ENCODE assay signal across 7 cellular contexts in the genomic region with DNA sequence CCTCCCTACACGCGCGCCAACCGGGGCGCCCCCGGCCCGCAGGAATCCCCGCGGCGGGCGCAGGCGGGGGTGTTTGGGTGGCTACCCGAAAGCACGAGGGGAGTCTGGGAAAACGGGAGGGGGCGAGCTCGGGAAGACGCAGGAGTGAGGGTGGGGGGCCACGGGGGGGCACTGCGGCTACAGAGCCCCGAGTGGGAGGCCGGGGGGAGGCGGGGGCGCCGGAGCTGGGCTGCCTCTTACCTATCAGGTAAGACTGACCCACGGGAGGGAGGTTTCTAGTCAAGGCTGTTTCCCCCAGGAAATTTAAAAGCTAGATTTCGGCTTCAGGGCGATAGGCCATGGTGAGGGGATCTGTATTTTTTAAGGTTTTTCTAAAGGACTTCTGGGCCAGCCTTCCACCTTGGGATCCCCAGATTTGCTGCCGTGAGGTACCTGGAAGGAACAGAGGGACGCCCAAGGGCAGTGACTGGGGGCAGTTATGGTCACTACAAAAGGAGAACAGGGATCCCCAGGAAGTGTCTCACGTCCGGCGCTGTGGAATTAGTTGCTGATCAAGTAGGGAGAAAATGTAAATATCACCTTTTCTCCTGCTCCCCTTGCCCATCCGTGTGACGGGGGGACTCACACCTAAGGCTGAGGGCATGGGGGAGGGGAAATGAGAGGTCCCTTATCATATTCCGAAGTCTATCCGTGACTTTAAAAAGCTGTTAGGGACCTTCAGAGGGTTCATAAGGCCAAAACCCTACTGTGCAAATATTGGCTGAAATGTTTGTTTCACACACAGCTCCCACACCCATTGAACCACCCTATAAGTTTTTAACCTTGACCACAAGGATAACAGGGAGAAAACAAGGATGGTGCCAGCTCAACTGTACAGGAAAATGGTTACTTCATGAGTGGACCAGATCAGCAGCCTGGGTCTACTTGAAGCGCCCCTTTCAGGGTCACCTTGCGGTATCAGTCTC. TPM values are rescaled to one million over a fixed set of nuclear protein-coding genes. Genes with fewer than 3 reads are reported as not detected.
DNase-seq lines count a peak whose midpoint lies in the region; ATAC-seq and TF ChIP-seq lines count a peak whose summit lies in the region.

No MANE protein-coding gene starts in this region.

- intact Hi-C loops in thyroid gland (cut with DNase I): loop anchor here (5.0 to 10.0 kb wide), 4 partner anchors 155 to 1128 kb away; no protein-coding TSS in a partner anchor

- DNase-seq in GM13976 (ENCODE audit: low spot score) (peak; percentile 16), NT2/D1 (ENCODE audit: low read depth, low spot score) (no peak), lung (ENCODE audit: low spot score) (peak; percentile 29), thyroid gland (peak in 1 of 2 donors; percentile 83)

- TF ChIP-seq POLR2A in thyroid gland (IDR thresholded peaks at IDR 0.05): no peak

- H3K27me3 ChIP-seq in NT2/D1 (ENCODE audit: insufficient read depth, insufficient read length): no peaks in the 10 kb centered on the region
- no peaks in the 10 kb centered on the region for H3K27me3 ChIP-seq in lung (ENCODE audit: control insufficient read depth, insufficient read depth)
- no peaks in the 10 kb centered on the region for H3K27me3 ChIP-seq in thyroid gland

- H3K9me3 ChIP-seq in NT2/D1 (ENCODE audit: insufficient read depth, low read length) (peaks cover 12% of the 10 kb centered on the region; the same call in 1 of the 2 replicates), lung (ENCODE audit: control insufficient read depth in 2 of 2, insufficient read depth in 1 of 2, low read length in 1 of 2) (peaks cover 0 to 4% of the 10 kb centered on the region in 2 donors), thyroid gland (no peaks in the 10 kb centered on the region)

- peak overlapping the region; percentile 51 for H3K4me3 ChIP-seq in NT2/D1 (ENCODE audit: insufficient read length, low read depth)
- H3K4me3 ChIP-seq in lung: no peak overlapping the region
- H3K4me3 ChIP-seq in thyroid gland (replicated peaks in 1 of 3): peak overlapping the region; percentile 3 to 76 (median 35)

- in situ Hi-C loops in GM13976 (cut with MboI; ENCODE audit: low sequenced_read_pairs, unreplicated experiment): loop anchor here (10.0 to 25.0 kb wide), 3 partner anchors 312 to 1138 kb away; no protein-coding TSS in a partner anchor

- TF ChIP-seq CTCF in GM13976 (IDR thresholded peaks at IDR 0.05; ENCODE audit: borderline replicate concordance, control extremely low read depth, extremely low read depth, insufficient read depth, missing control alignments): no peak
- no peak for TF ChIP-seq CTCF in lung (IDR thresholded peaks at IDR 0.05; ENCODE audit: control extremely low read depth, extremely low read depth)
- TF ChIP-seq CTCF in thyroid gland (IDR thresholded peaks at IDR 0.05): peak in 1 of 6 experiments; percentile 75

- H3K27ac ChIP-seq in cingulate gyrus (ENCODE audit: low read depth, low read length) (peak overlapping the region; percentile 84), lung (ENCODE audit: low read depth in 1 of 2, low read length in 1 of 2) (peak overlapping the region; percentile 18 to 89), thyroid gland (peak overlapping the region; percentile 84 to 98 (median 94))

- H3K36me3 ChIP-seq in NT2/D1 (ENCODE audit: insufficient read depth, insufficient read length, low read length) (peaks cover 31% of the 10 kb centered on the region), lung (ENCODE audit: control insufficient read depth in 2 of 2, insufficient read depth in 2 of 2, low read length in 2 of 2) (no peaks in the 10 kb centered on the region), thyroid gland (peaks cover 5 to 10% of the 10 kb centered on the region in 2 donors)

- H3K9ac ChIP-seq in NT2/D1 (ENCODE audit: insufficient read length, low read depth): peak overlapping the region; percentile 43

- no peak for ATAC-seq in lung (ENCODE audit: insufficient read depth, low FRiP score)
- no peak for ATAC-seq in HG02798 (IDR thresholded peaks at IDR 0.05; ENCODE audit: poor library complexity, unreplicated experiment)
- ATAC-seq in HG03025 (IDR thresholded peaks at IDR 0.05; ENCODE audit: low FRiP score, unreplicated experiment): no peak

- H3K4me1 ChIP-seq in NT2/D1 (ENCODE audit: insufficient read depth, insufficient read length): peaks cover 8% of the 10 kb centered on the region
- H3K4me1 ChIP-seq in lung (ENCODE audit: control insufficient read depth in 2 of 2, insufficient read depth in 2 of 2, low read length in 2 of 2): peaks cover 0 to 10% of the 10 kb centered on the region in 2 donors
- peaks cover 16 to 22% of the 10 kb centered on the region in 2 donors for H3K4me1 ChIP-seq in thyroid gland

- WGBS in lung, 2 donors: 4% methylated on average over 31 to 39 of the region's 39 CpGs
- 6 to 13% methylated on average over 22 to 23 of the region's 39 CpGs for WGBS in thyroid gland, 2 donors

RNA-seq across cellular contexts. Expression of gene IRS1, which starts 0.6 kb away (rescaled TPM):
- total RNA-seq in lung: 10 to 100 TPM; 10.9 to 36.7 TPM
- polyA plus RNA-seq in lung: 1 to 10 TPM; 3.1 to 4.9 TPM
- total RNA-seq in thyroid gland: 100 to 1,000 TPM in 2 of 4 donors, 10 to 100 TPM in 2; 61.9 to 166 (median 98.7) TPM

RNA-seq across cellular contexts. Expression of gene RHBDD1, which starts 35.6 kb away (rescaled TPM):
- total RNA-seq in lung: 10 to 100 TPM; 40.3 to 66.4 TPM
- 1 to 10 TPM; 4.8 to 9.1 TPM for polyA plus RNA-seq in lung
- total RNA-seq in thyroid gland: 10 to 100 TPM; 17.2 to 36.5 (median 26.2) TPM
